Comparison of ENCODE assay signal across 9 cellular contexts in genomic region chr1:234722267-234722704, GRCh38.
DNase-seq lines count a peak whose midpoint lies in the region; ATAC-seq, FAIRE-seq and TF ChIP-seq lines count a peak whose summit lies in the region.
"Had no signal": no experiment of that assay in that cellular context is flagged by ENCODE, and none has a peak within 500 bp of the region (broad histone marks: within the 10 kb centered on the region; RNA-seq: fewer than 3 reads in every experiment).

No MANE protein-coding gene starts in this region.

- no peaks in the 10 kb centered on the region for H3K79me2 ChIP-seq in keratinocyte (ENCODE audit: control insufficient read depth, insufficient read depth, low read length)

- ATAC-seq in HG02970 (IDR thresholded peaks at IDR 0.05; ENCODE audit: low FRiP score, unreplicated experiment) (no peak), GM21786 (IDR thresholded peaks at IDR 0.05; ENCODE audit: unreplicated experiment) (no peak)
- ATAC-seq: stimulated activated naive CD8-positive, alpha-beta T cell treated with anti-CD3 and anti-CD28 coated beads, Interleukin-15, Interleukin-2, amounts not matched to agents 100 U/mL and 50 U/mL, for 24 hours had no signal

- H4K20me1 ChIP-seq in keratinocyte (ENCODE audit: control insufficient read depth, extremely low read depth, insufficient read depth, low read length) = no peaks in the 10 kb centered on the region

- H3K9me3 ChIP-seq in keratinocyte (ENCODE audit: control insufficient read depth, low read depth, low read length) (no peaks in the 10 kb centered on the region), stomach smooth muscle (ENCODE audit: control insufficient read depth in 2 of 2, low read length in 2 of 2) (no peaks in the 10 kb centered on the region)

- H3K36me3 ChIP-seq in keratinocyte (ENCODE audit: control insufficient read depth in 2 of 2, extremely low read depth in 1 of 2, insufficient read depth in 2 of 2, low read length in 2 of 2) = no peaks in the 10 kb centered on the region
- H3K36me3 ChIP-seq in stomach smooth muscle (ENCODE audit: control insufficient read depth in 2 of 2, insufficient read depth in 2 of 2, low read length in 2 of 2) = no peaks in the 10 kb centered on the region

- peaks cover 60% of the 10 kb centered on the region for H3K4me1 Mint-ChIP-seq in activated CD4-positive, alpha-beta memory T cell treated with anti-CD3 and anti-CD28 coated beads, Interleukin-2, amount 10 ng/mL, durations not matched to agents 7 days and 5 days

- peaks cover 5% of the 10 kb centered on the region for H3K36me3 Mint-ChIP-seq in activated CD4-positive, alpha-beta memory T cell treated with anti-CD3 and anti-CD28 coated beads, Interleukin-2, amount 10 ng/mL, durations not matched to agents 7 days and 5 days (ENCODE audit: low read depth)

- H3K27ac Mint-ChIP-seq in activated CD4-positive, alpha-beta memory T cell treated with anti-CD3 and anti-CD28 coated beads, Interleukin-2, amount 10 ng/mL, durations not matched to agents 7 days and 5 days = peak overlapping the region; percentile 62

- no peak overlapping the region for H3K4me3 Mint-ChIP-seq in activated CD4-positive, alpha-beta memory T cell treated with anti-CD3 and anti-CD28 coated beads, Interleukin-2, amount 10 ng/mL, durations not matched to agents 7 days and 5 days

- POLR2A ChIA-PET in activated CD4-positive, alpha-beta memory T cell treated with anti-CD3 and anti-CD28 coated beads, Interleukin-2, amount 10 ng/mL, durations not matched to agents 7 days and 5 days (lab: Charles Lee) = interaction anchor here (0.8 to 4.6 kb wide), 3 partner anchors 8 to 122 kb away, joined by 3 to 64 read pairs (median 4); no protein-coding TSS in a partner anchor

- peak overlapping the region; percentile 94 for H3K4me2 ChIP-seq in keratinocyte (ENCODE audit: control insufficient read depth, extremely low read depth, insufficient read depth, low read depth, low read length)

- no peak overlapping the region for H2AFZ ChIP-seq in keratinocyte (ENCODE audit: control insufficient read depth, low read length)

- dilution Hi-C loops in keratinocyte (cut with MboI; ENCODE audit: extremely low pct_ligation_motif_present, low sequenced_read_pairs) = no loop called here

- TF ChIP-seq CTCF in keratinocyte (optimal IDR thresholded peaks at IDR 0.05 in 1 of 3, IDR thresholded peaks at IDR 0.05 in 1 of 3, conservative IDR thresholded peaks at IDR 0.05 in 1 of 3; ENCODE audit: extremely low read depth in 1 of 3, insufficient read depth in 2 of 3, low read length in 3 of 3) = no peak

- H3K27me3 ChIP-seq in keratinocyte (ENCODE audit: control insufficient read depth, extremely low read depth, insufficient read depth, low read length) = no peaks in the 10 kb centered on the region
- H3K27me3 ChIP-seq in stomach smooth muscle (ENCODE audit: control insufficient read depth in 1 of 2, insufficient read depth in 2 of 2, low read length in 2 of 2) = no peaks in the 10 kb centered on the region

- no peaks in the 10 kb centered on the region for H3K27me3 Mint-ChIP-seq in activated CD4-positive, alpha-beta memory T cell treated with anti-CD3 and anti-CD28 coated beads, Interleukin-2, amount 10 ng/mL, durations not matched to agents 7 days and 5 days

- H3K9me3 Mint-ChIP-seq in activated CD4-positive, alpha-beta memory T cell treated with anti-CD3 and anti-CD28 coated beads, Interleukin-2, amount 10 ng/mL, durations not matched to agents 7 days and 5 days = no peaks in the 10 kb centered on the region

- H3K4me1 ChIP-seq in keratinocyte (ENCODE audit: control insufficient read depth, extremely low read depth, insufficient read depth, low read length) (peaks cover 58% of the 10 kb centered on the region), stomach smooth muscle (ENCODE audit: control insufficient read depth, insufficient read depth, low read length) (peaks cover 91% of the 10 kb centered on the region)

- no peaks in the 10 kb centered on the region for H3K9me1 ChIP-seq in keratinocyte (ENCODE audit: control insufficient read depth, extremely low read depth, insufficient read depth, low read length)

- peak overlapping the region; percentile 91 for H3K9ac ChIP-seq in keratinocyte (ENCODE audit: control insufficient read depth, extremely low read depth, insufficient read depth, low read length)
- peak overlapping the region; percentile 88 to 92 for H3K9ac ChIP-seq in stomach smooth muscle (ENCODE audit: low read length in 2 of 2)

- FAIRE-seq in keratinocyte (lab: Jason Lieb, UNC) = no peak

- DNase-seq in NCI-H510A treated with DMSO at 0.1 percent for 48 hours (lab: John Stamatoyannopoulos, UW) (peak; percentile 45), NCI-H510A (lab: John Stamatoyannopoulos, UW) (no peak), keratinocyte (ENCODE audit: low read depth, low spot score) (no peak), NCI-H2029 treated with DMSO at 0.1 percent for 48 hours (lab: John Stamatoyannopoulos, UW) (no peak)
- no peak for DNase-seq in activated CD4-positive, alpha-beta memory T cell treated with anti-CD3 and anti-CD28 coated beads, Interleukin-2, amount 10 ng/mL, durations not matched to agents 7 days and 5 days
- DNase-seq: stimulated activated naive CD8-positive, alpha-beta T cell treated with anti-CD3 and anti-CD28 coated beads, Interleukin-15, Interleukin-2, amounts not matched to agents 100 U/mL and 50 U/mL, for 24 hours had no signal

- CTCF ChIA-PET in activated CD4-positive, alpha-beta memory T cell treated with anti-CD3 and anti-CD28 coated beads, Interleukin-2, amount 10 ng/mL, durations not matched to agents 7 days and 5 days (lab: Charles Lee) = interaction anchor here (0.5 to 1.4 kb wide), 2 partner anchors 106 to 694 kb away, joined by 3 to 4 read pairs; no protein-coding TSS in a partner anchor

- H3K27ac ChIP-seq in keratinocyte (ENCODE audit: control insufficient read depth, insufficient read depth, low read length) (peak overlapping the region; percentile 100), stomach smooth muscle (ENCODE audit: low read length) (peak overlapping the region; percentile 100)

- no peak overlapping the region for H3K4me3 ChIP-seq in keratinocyte (ENCODE audit: control insufficient read depth in 2 of 3, extremely low read depth in 1 of 3, insufficient read depth in 2 of 3, low read depth in 1 of 3, low read length in 3 of 3)
- H3K4me3 ChIP-seq in stomach smooth muscle (ENCODE audit: low read length in 2 of 2) = peak overlapping the region in 1 of 2 donors; percentile 64
